Comparison of ENCODE assay signal across 15 cellular contexts in the genomic region with DNA sequence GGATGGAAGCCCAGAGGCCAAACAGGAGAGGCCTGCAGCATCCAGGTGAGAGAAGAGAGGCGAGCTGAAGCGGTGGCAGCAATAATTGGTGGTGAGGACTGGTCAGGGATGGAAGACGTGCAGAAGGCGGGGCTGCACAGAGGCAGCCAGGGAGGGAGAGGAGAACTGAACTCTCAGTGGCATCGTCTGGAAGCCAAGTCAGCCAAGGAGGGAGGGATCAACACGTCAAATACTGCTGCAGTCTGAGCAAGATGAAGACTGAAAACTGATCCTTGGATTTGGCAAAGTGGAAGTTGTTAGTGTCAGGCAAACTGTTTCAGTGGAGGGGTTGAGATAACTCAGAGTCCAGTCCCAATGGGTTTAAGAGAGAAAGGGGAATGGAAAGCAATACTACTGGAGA.
DNase-seq lines count a peak whose midpoint lies in the region; ATAC-seq and TF ChIP-seq lines count a peak whose summit lies in the region.
"Had no signal": no experiment of that assay in that cellular context is flagged by ENCODE, and none has a peak within 500 bp of the region (broad histone marks: within the 10 kb centered on the region; RNA-seq: fewer than 3 reads in every experiment).

No MANE protein-coding gene starts in this region.

- H3K4me3 Mint-ChIP-seq in activated CD8-positive, alpha-beta T cell treated with anti-CD3 and anti-CD28 coated beads, Interleukin-2, amount 10 ng/mL, durations not matched to agents 7 days and 5 days = no peak overlapping the region
- H3K4me3 Mint-ChIP-seq: activated naive CD8-positive, alpha-beta T cell; stimulated activated naive CD8-positive, alpha-beta T cell treated with anti-CD3 and anti-CD28 coated beads, Interleukin-15, amount 100 ng/mL, for 72 hours; T-cell had no signal

- H3K4me1 Mint-ChIP-seq in activated CD8-positive, alpha-beta T cell treated with anti-CD3 and anti-CD28 coated beads, Interleukin-2, amount 10 ng/mL, durations not matched to agents 7 days and 5 days (ENCODE audit: low read depth) = peaks cover 24% of the 10 kb centered on the region

- H3K14ac ChIP-seq in IMR-90 (replicated peaks; ENCODE audit: low read depth, low read length) = peak overlapping the region; percentile 15; the same call in 1 of the 2 replicates

- H3K4me1 ChIP-seq in IMR-90 (ENCODE audit: control insufficient read depth, insufficient read depth, low read length) (peaks cover 21% of the 10 kb centered on the region), smooth muscle cell (ENCODE audit: low read depth) (peaks cover 11% of the 10 kb centered on the region)

- H3K56ac ChIP-seq in IMR-90 (ENCODE audit: extremely low read depth, insufficient read depth, low read length) = no peak overlapping the region; the same call in 1 of the 2 replicates

- TF ChIP-seq CTCF in IMR-90 (conservative IDR thresholded peaks at IDR 0.05; ENCODE audit: low read depth, low read length) (no peak), choroid plexus epithelial cell (conservative IDR thresholded peaks at IDR 0.05; ENCODE audit: low read depth, low read length) (no peak), smooth muscle cell (IDR thresholded peaks at IDR 0.05; ENCODE audit: borderline replicate concordance, insufficient read depth, poor library complexity, severe bottlenecking) (no peak)

- peak overlapping the region; percentile 94 for H3K27ac ChIP-seq in IMR-90 (ENCODE audit: insufficient read depth, low read length)
- H3K27ac ChIP-seq in smooth muscle cell (ENCODE audit: low read depth) = peak overlapping the region; percentile 86
- H3K27ac ChIP-seq: HL-60 had no signal

- H2BK15ac ChIP-seq in IMR-90 (ENCODE audit: low read depth, low read length) = peak overlapping the region; percentile 61; the same call in 2 of the 3 replicates

- H2AFZ ChIP-seq in IMR-90 (replicated peaks; ENCODE audit: low read length, poor library complexity) = peak overlapping the region; percentile 63
- H2AFZ ChIP-seq in smooth muscle cell (ENCODE audit: low read depth) = no peak overlapping the region

- no peaks in the 10 kb centered on the region for H3K27me3 Mint-ChIP-seq in activated CD8-positive, alpha-beta T cell treated with anti-CD3 and anti-CD28 coated beads, Interleukin-2, amount 10 ng/mL, durations not matched to agents 7 days and 5 days (ENCODE audit: low read depth)
- H3K27me3 Mint-ChIP-seq: activated naive CD8-positive, alpha-beta T cell; stimulated activated naive CD8-positive, alpha-beta T cell treated with anti-CD3 and anti-CD28 coated beads, Interleukin-15, amount 100 ng/mL, for 72 hours; T-cell had no signal

- peak overlapping the region; percentile 58 for H2BK120ac ChIP-seq in IMR-90 (ENCODE audit: low read depth, low read length)

- H3K4ac ChIP-seq in IMR-90 (ENCODE audit: low read depth, low read length) = peak overlapping the region; percentile 77

- peak overlapping the region; percentile 86 for H2BK20ac ChIP-seq in IMR-90 (ENCODE audit: low read depth, low read length)

- no peak for TF ChIP-seq RAD21 in IMR-90 (IDR thresholded peaks at IDR 0.05; ENCODE audit: low read length)

- peak overlapping the region; percentile 60 for H3K9ac ChIP-seq in IMR-90 (ENCODE audit: low read depth, low read length)
- peak overlapping the region; percentile 55 for H3K9ac ChIP-seq in smooth muscle cell (ENCODE audit: low read depth)

- peak overlapping the region; percentile 72 for H2AK5ac ChIP-seq in IMR-90 (ENCODE audit: low read depth, low read length)

- CTCF ChIA-PET in IMR-90 (lab: Yijun Ruan, JAX) = no interaction called here
- CTCF ChIA-PET in activated CD8-positive, alpha-beta T cell treated with anti-CD3 and anti-CD28 coated beads, Interleukin-2, amount 10 ng/mL, durations not matched to agents 7 days and 5 days (lab: Charles Lee) = no interaction called here

- peak overlapping the region; percentile 55 for H4K91ac ChIP-seq in IMR-90 (ENCODE audit: insufficient read depth, low read depth, low read length)

- H2AK9ac ChIP-seq in IMR-90 (replicated peaks; ENCODE audit: low read depth, low read length, poor library complexity) = peak overlapping the region; percentile 1

- H3K4me3 ChIP-seq in IMR-90 (ENCODE audit: insufficient read depth, low read depth, low read length) = no peak overlapping the region
- H3K4me3 ChIP-seq in choroid plexus epithelial cell (ENCODE audit: low read depth, low read length) = no peak overlapping the region
- H3K4me3 ChIP-seq in smooth muscle cell = no peak overlapping the region

- peak overlapping the region; percentile 29; the same call in 1 of the 2 replicates for H3K23ac ChIP-seq in IMR-90 (ENCODE audit: low read depth, low read length)

- 16% methylated on average over 6 of the region's 6 CpGs; no CpG with 5 or more reads in 1 of the 2 experiments for WGBS in IMR-90 (ENCODE audit: extremely low coverage in 2 of 2, insufficient read length in 1 of 2), 2 experiments
- WGBS in smooth muscle cell (ENCODE audit: low lambda C conversion rate) = 24% methylated on average over 6 of the region's 6 CpGs

- peak overlapping the region; percentile 87 for H4K5ac ChIP-seq in IMR-90 (ENCODE audit: low read depth, low read length)

- dilution Hi-C loops in IMR-90 (cut with HindIII; ENCODE audit: low sequenced_read_pairs, unreplicated experiment) = no loop called here

- POLR2A ChIA-PET in IMR-90 (lab: Charles Lee; ENCODE audit: unreplicated experiment) = no interaction called here
- POLR2A ChIA-PET in activated CD8-positive, alpha-beta T cell treated with anti-CD3 and anti-CD28 coated beads, Interleukin-2, amount 10 ng/mL, durations not matched to agents 7 days and 5 days (lab: Charles Lee) = no interaction called here

- ATAC-seq in IMR-90 (ENCODE audit: low read depth) (peak; percentile 85), HG03196 (IDR thresholded peaks at IDR 0.05; ENCODE audit: unreplicated experiment) (no peak), HG02973 (IDR thresholded peaks at IDR 0.05; ENCODE audit: unreplicated experiment) (no peak)
- no peak for ATAC-seq in activated CD8-positive, alpha-beta T cell treated with anti-CD3 and anti-CD28 coated beads, Interleukin-2, amount 10 ng/mL, durations not matched to agents 7 days and 5 days
- ATAC-seq: stimulated activated naive CD8-positive, alpha-beta T cell treated with anti-CD3 and anti-CD28 coated beads, Interleukin-15, amount 100 ng/mL, for 72 hours; T-cell had no signal

- H3K79me1 ChIP-seq in IMR-90 (ENCODE audit: low read depth in 1 of 2, low read length in 2 of 2) = peaks cover 18 to 46% of the 10 kb centered on the region in 2 experiments; a peak in 3 of 4 replicates

- H3K18ac ChIP-seq in IMR-90 (ENCODE audit: low read depth, low read length) = peak overlapping the region; percentile 10

- in situ Hi-C loops in IMR-90 (cut with MboI; ENCODE audit: low sequenced_read_pairs) = no loop called here

- peak overlapping the region; percentile 80 for H3K4me2 ChIP-seq in IMR-90 (ENCODE audit: low read depth, low read length)
- peak overlapping the region; percentile 50 for H3K4me2 ChIP-seq in smooth muscle cell

- H3K79me2 ChIP-seq in smooth muscle cell (ENCODE audit: low read depth) = no peaks in the 10 kb centered on the region

- peaks cover 35% of the 10 kb centered on the region for H3F3A ChIP-seq in smooth muscle cell (ENCODE audit: low read depth)

- H3K36me3 ChIP-seq in IMR-90 (ENCODE audit: control insufficient read depth, insufficient read depth, low read length) (peaks cover 10% of the 10 kb centered on the region), smooth muscle cell (ENCODE audit: low read depth) (no peaks in the 10 kb centered on the region)

- intact Hi-C loops in IMR-90 (cut with micrococcal nuclease) = loop anchor here (2.0 to 5.0 kb wide), 2 partner anchors 37 to 68 kb away; no protein-coding TSS in a partner anchor

- BruUV-seq in IMR-90 (replicated peaks; lab: Mats Ljungman, UMichigan) = no TSS peak

- H4K8ac ChIP-seq in IMR-90 (ENCODE audit: low read depth in 2 of 2, low read length in 2 of 2) = peak overlapping the region; percentile 3 to 78; a peak in 3 of 4 replicates

- no peaks in the 10 kb centered on the region for H3K9me3 ChIP-seq in IMR-90 (ENCODE audit: control insufficient read depth, insufficient read depth, low read length)
- no peaks in the 10 kb centered on the region for H3K9me3 ChIP-seq in smooth muscle cell (replicated peaks; ENCODE audit: low read depth)

- peak; percentile 93 for DNase-seq in IMR-90
- peak; percentile 91 for DNase-seq in choroid plexus epithelial cell (ENCODE audit: low read depth)
- DNase-seq in iris pigment epithelial cell (ENCODE audit: low read depth) = peak; percentile 96
- DNase-seq in smooth muscle cell (lab: John Stamatoyannopoulos, UW; ENCODE audit: unreplicated experiment) = no peak
- no peak for DNase-seq in medulla oblongata (ENCODE audit: extremely low spot score)
- DNase-seq in activated CD8-positive, alpha-beta T cell treated with anti-CD3 and anti-CD28 coated beads, Interleukin-2, amount 10 ng/mL, durations not matched to agents 7 days and 5 days = no peak
- DNase-seq: activated CD4-positive, alpha-beta T cell treated with anti-CD3 and anti-CD28 coated beads, Interleukin-2, amount 50 U/mL, for 4 hours; effector CD8-positive, alpha-beta T cell; hippocampal formation; stimulated activated naive CD8-positive, alpha-beta T cell treated with anti-CD3 and anti-CD28 coated beads, Interleukin-15, amount 100 ng/mL, for 72 hours; T-cell had no signal

- no peak for TF ChIP-seq POLR2A in IMR-90 (IDR thresholded peaks at IDR 0.05; ENCODE audit: low read depth, low read length)

- peaks cover 16% of the 10 kb centered on the region for H3K9me1 ChIP-seq in IMR-90 (ENCODE audit: insufficient read depth, low read length)

- H3K27ac Mint-ChIP-seq in activated CD8-positive, alpha-beta T cell treated with anti-CD3 and anti-CD28 coated beads, Interleukin-2, amount 10 ng/mL, durations not matched to agents 7 days and 5 days = no peak overlapping the region
- H3K27ac Mint-ChIP-seq: activated naive CD8-positive, alpha-beta T cell had no signal

- H4K20me1 ChIP-seq in IMR-90 (ENCODE audit: insufficient read depth, low read length) (no peaks in the 10 kb centered on the region), smooth muscle cell (ENCODE audit: low read depth) (no peaks in the 10 kb centered on the region)

- H2BK5ac ChIP-seq in IMR-90 (ENCODE audit: low read depth, low read length, poor library complexity, severe bottlenecking) = peak overlapping the region; percentile 85

- no peaks in the 10 kb centered on the region for H3K27me3 ChIP-seq in IMR-90 (ENCODE audit: control insufficient read depth, insufficient read depth, low read length)
- H3K27me3 ChIP-seq in smooth muscle cell (ENCODE audit: low read depth) = no peaks in the 10 kb centered on the region

- no peaks in the 10 kb centered on the region for H3K9me3 Mint-ChIP-seq in activated CD8-positive, alpha-beta T cell treated with anti-CD3 and anti-CD28 coated beads, Interleukin-2, amount 10 ng/mL, durations not matched to agents 7 days and 5 days (ENCODE audit: insufficient read depth)
- H3K9me3 Mint-ChIP-seq: T-cell had no signal

- peaks cover 64% of the 10 kb centered on the region for H3K36me3 Mint-ChIP-seq in activated CD8-positive, alpha-beta T cell treated with anti-CD3 and anti-CD28 coated beads, Interleukin-2, amount 10 ng/mL, durations not matched to agents 7 days and 5 days (ENCODE audit: low read depth)

TF ChIP-seq in IMR-90, 13 proteins besides CTCF, POLR2A, EP300 and RAD21 (continues in another document):
- TF ChIP-seq SMC3 (IDR thresholded peaks at IDR 0.05; ENCODE audit: low read depth, low read length) = no peak
- TF ChIP-seq FOS (IDR thresholded peaks at IDR 0.05; ENCODE audit: low read depth, low read length) = no peak
- TF ChIP-seq CHD1 (IDR thresholded peaks at IDR 0.05; ENCODE audit: low read depth, low read length) = no peak

Comparison
In these comparisons a context has a peak if more than half of its experiments do, and no peak if none do; other contexts are left out.
1. DNase-seq: peak in IMR-90 (single experiment), choroid plexus epithelial cell (single experiment) and iris pigment epithelial cell (single experiment); none in smooth muscle cell (single experiment), medulla oblongata (single experiment) and activated CD8-positive, alpha-beta T cell treated with anti-CD3 and anti-CD28 coated beads, Interleukin-2, amount 10 ng/mL, durations not matched to agents 7 days and 5 days (single experiment).